In the genomic region with DNA sequence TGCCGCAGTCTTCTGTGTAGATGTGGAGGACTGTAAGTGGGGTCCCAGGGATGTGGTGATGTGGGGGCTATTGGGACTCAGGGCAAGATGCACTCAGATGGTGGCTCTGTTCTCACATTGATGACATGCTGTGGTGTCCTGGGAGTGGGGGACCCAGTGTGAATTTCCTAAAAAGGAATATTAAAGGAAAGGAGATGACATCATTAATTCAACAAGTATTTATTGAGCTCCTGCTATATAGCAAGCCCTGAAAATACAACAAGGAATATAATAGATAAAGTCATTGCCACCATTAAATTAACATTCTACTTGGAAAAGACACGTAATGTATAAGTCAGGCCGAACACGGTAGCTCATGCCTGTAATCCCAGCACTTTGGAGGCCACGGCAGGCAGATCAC, we compare ENCODE assay signal across 32 cellular contexts.
"Had no signal": no experiment of that assay in that cellular context is flagged by ENCODE, and none has a peak within 500 bp of the region (broad histone marks: within the 10 kb centered on the region; RNA-seq: fewer than 3 reads in every experiment).

No MANE protein-coding gene starts in this region.

- DNase-seq: activated CD4-positive, alpha-beta memory T cell treated with anti-CD3 and anti-CD28 coated beads, Interleukin-2, amount 10 ng/mL, durations not matched to agents 7 days and 5 days; activated CD4-positive, alpha-beta T cell treated with anti-CD3 and anti-CD28 coated beads for 1 hour; activated CD4-positive, alpha-beta T cell treated with anti-CD3 and anti-CD28 coated beads for 4 hours; activated CD4-positive, alpha-beta T cell treated with anti-CD3 and anti-CD28 coated beads, Interleukin-2, amount 10 ng/mL, durations not matched to agents 7 days and 5 days; activated CD4-positive, alpha-beta T cell treated with anti-CD3 and anti-CD28 coated beads, Interleukin-2, amount 50 U/mL, for 4 hours; activated CD4-positive, CD25-positive, alpha-beta regulatory T cell; activated CD8-positive, alpha-beta memory T cell treated with anti-CD3 and anti-CD28 coated beads, Interleukin-2, amount 50 U/mL, for 48 hours; activated effector memory CD4-positive, alpha-beta T cell treated with Interleukin-2 at 50 U/mL for 16 hours; activated gamma-delta T cell treated with Interleukin-2 at 50 U/mL for 16 hours; activated naive CD4-positive, alpha-beta T cell treated with anti-CD3 and anti-CD28 coated beads, Interleukin-2, amount 50 U/mL, for 16 hours; activated naive CD4-positive, alpha-beta T cell treated with Interleukin-2 at 50 U/mL for 16 hours; activated T-cell treated with anti-CD3 and anti-CD28 coated beads for 4 hours; activated T-cell treated with anti-CD3 and anti-CD28 coated beads, Interleukin-2, amount 50 U/mL, for 24 hours; activated T-cell treated with anti-CD3 and anti-CD28 coated beads, Interleukin-2, amount 50 U/mL, for 72 hours; amniotic stem cell; anterior cingulate cortex; central memory CD4-positive, alpha-beta T cell; cerebellar nuclear complex; dorsolateral prefrontal cortex; effector memory CD4-positive, alpha-beta T cell; erythroblast; foreskin keratinocyte; gastrocnemius medialis; glutamatergic neuron; T-helper 2 cell had no signal

- H3K36me3 Mint-ChIP-seq: brain had no signal

- H3K9me3 Mint-ChIP-seq: activated CD4-positive, alpha-beta memory T cell treated with anti-CD3 and anti-CD28 coated beads, Interleukin-2, amount 10 ng/mL, durations not matched to agents 7 days and 5 days; activated CD4-positive, alpha-beta T cell treated with anti-CD3 and anti-CD28 coated beads, Interleukin-2, amount 10 ng/mL, durations not matched to agents 7 days and 5 days; activated T-cell treated with anti-CD3 and anti-CD28 coated beads, Interleukin-2, amount 50 U/mL, for 24 hours had no signal

- ATAC-seq: activated T-cell treated with anti-CD3 and anti-CD28 coated beads, Interleukin-2, amount 50 U/mL, for 72 hours; foreskin keratinocyte; gastrocnemius medialis had no signal

- H3K27ac Mint-ChIP-seq: activated CD4-positive, alpha-beta memory T cell treated with anti-CD3 and anti-CD28 coated beads, Interleukin-2, amount 10 ng/mL, durations not matched to agents 7 days and 5 days; activated CD4-positive, alpha-beta T cell treated with anti-CD3 and anti-CD28 coated beads, Interleukin-2, amount 10 ng/mL, durations not matched to agents 7 days and 5 days; activated naive CD8-positive, alpha-beta T cell; activated T-cell treated with anti-CD3 and anti-CD28 coated beads, Interleukin-2, amount 50 U/mL, for 24 hours; activated T-cell treated with anti-CD3 and anti-CD28 coated beads, Interleukin-2, amount 50 U/mL, for 72 hours; brain; dendritic cell treated with granulocyte-macrophage colony-stimulating factor and Interleukin-4, amounts not matched to agents 40 ng/mL and 50 ng/mL, for 4 days had no signal

- H3K4me3 Mint-ChIP-seq: activated CD4-positive, alpha-beta memory T cell treated with anti-CD3 and anti-CD28 coated beads, Interleukin-2, amount 10 ng/mL, durations not matched to agents 7 days and 5 days; activated CD4-positive, alpha-beta T cell treated with anti-CD3 and anti-CD28 coated beads, Interleukin-2, amount 10 ng/mL, durations not matched to agents 7 days and 5 days; activated naive CD8-positive, alpha-beta T cell; activated T-cell treated with anti-CD3 and anti-CD28 coated beads, Interleukin-2, amount 50 U/mL, for 24 hours; activated T-cell treated with anti-CD3 and anti-CD28 coated beads, Interleukin-2, amount 50 U/mL, for 72 hours; brain; dendritic cell treated with granulocyte-macrophage colony-stimulating factor and Interleukin-4, amounts not matched to agents 40 ng/mL and 50 ng/mL, for 4 days had no signal

- H3K4me3 ChIP-seq: breast epithelium, cardiac muscle cell, coronary artery, dorsolateral prefrontal cortex, esophagus muscularis mucosa, gastrocnemius medialis had no signal

- H3K4me1 ChIP-seq: breast epithelium, esophagus muscularis mucosa, foreskin keratinocyte, gastrocnemius medialis had no signal

- H3K27ac ChIP-seq: breast epithelium, cardiac muscle cell, coronary artery, dorsolateral prefrontal cortex, esophagus muscularis mucosa, foreskin keratinocyte, gastrocnemius medialis had no signal

- H3K9me3 ChIP-seq: gastrocnemius medialis had no signal

- H3K36me3 ChIP-seq: breast epithelium, cardiac muscle cell, esophagus muscularis mucosa, gastrocnemius medialis had no signal

- H3K4me1 Mint-ChIP-seq: activated CD4-positive, alpha-beta memory T cell treated with anti-CD3 and anti-CD28 coated beads, Interleukin-2, amount 10 ng/mL, durations not matched to agents 7 days and 5 days; activated CD4-positive, alpha-beta T cell treated with anti-CD3 and anti-CD28 coated beads, Interleukin-2, amount 10 ng/mL, durations not matched to agents 7 days and 5 days; brain had no signal
